In genomic region chr7:132817844-132818427, GRCh38 we compare ENCODE assay signal across 16 cellular contexts.
"Had no signal": no experiment of that assay in that cellular context is flagged by ENCODE, and none has a peak within 500 bp of the region (broad histone marks: within the 10 kb centered on the region; RNA-seq: fewer than 3 reads in every experiment).

No MANE protein-coding gene starts in this region.

- H3K27me3 ChIP-seq: colonic mucosa, esophagus squamous epithelium, testis had no signal

- H3K4me3 ChIP-seq: colonic mucosa, esophagus squamous epithelium, lung, prostate gland, testis had no signal

- DNase-seq: activated CD4-positive, alpha-beta T cell treated with anti-CD3 and anti-CD28 coated beads for 4 hours; activated CD8-positive, alpha-beta memory T cell treated with anti-CD3 and anti-CD28 coated beads, Interleukin-2, amount 50 U/mL, for 48 hours; activated CD8-positive, alpha-beta T cell treated with anti-CD3 and anti-CD28 coated beads, Interleukin-2, amount 10 ng/mL, durations not matched to agents 7 days and 5 days; activated naive CD8-positive, alpha-beta T cell treated with anti-CD3 and anti-CD28 coated beads, Interleukin-2, amount 10 ng/mL, durations not matched to agents 7 days and 5 days; aorta; colonic mucosa; esophagus squamous epithelium; hippocampal formation; naive thymus-derived CD4-positive, alpha-beta T cell; stimulated activated CD4-positive, alpha-beta T cell treated with anti-CD3 and anti-CD28 coated beads, Interleukin-2, amount 100 ng/mL, for 48 hours; stimulated activated CD8-positive, alpha-beta memory T cell treated with anti-CD3 and anti-CD28 coated beads, Interleukin-4, amount 100 ng/mL, for 48 hours; testis had no signal

- H3K9me3 Mint-ChIP-seq: activated naive CD8-positive, alpha-beta T cell treated with anti-CD3 and anti-CD28 coated beads, Interleukin-2, amount 10 ng/mL, durations not matched to agents 7 days and 5 days had no signal

- H3K27ac Mint-ChIP-seq: activated CD8-positive, alpha-beta T cell treated with anti-CD3 and anti-CD28 coated beads, Interleukin-2, amount 10 ng/mL, durations not matched to agents 7 days and 5 days; activated naive CD8-positive, alpha-beta T cell treated with anti-CD3 and anti-CD28 coated beads, Interleukin-2, amount 10 ng/mL, durations not matched to agents 7 days and 5 days; naive thymus-derived CD4-positive, alpha-beta T cell; stimulated activated naive CD8-positive, alpha-beta T cell treated with anti-CD3 and anti-CD28 coated beads, Interleukin-15, Interleukin-2, amounts not matched to agents 100 ng/mL and 50 ng/mL, for 24 hours had no signal

- H3K9me3 ChIP-seq: colonic mucosa, esophagus squamous epithelium, prostate gland, testis had no signal

- H3K27me3 Mint-ChIP-seq: activated naive CD8-positive, alpha-beta T cell treated with anti-CD3 and anti-CD28 coated beads, Interleukin-2, amount 10 ng/mL, durations not matched to agents 7 days and 5 days; naive thymus-derived CD4-positive, alpha-beta T cell; stimulated activated naive CD8-positive, alpha-beta T cell treated with anti-CD3 and anti-CD28 coated beads, Interleukin-15, Interleukin-2, amounts not matched to agents 100 ng/mL and 50 ng/mL, for 24 hours had no signal

- H3K4me1 Mint-ChIP-seq: activated naive CD8-positive, alpha-beta T cell treated with anti-CD3 and anti-CD28 coated beads, Interleukin-2, amount 10 ng/mL, durations not matched to agents 7 days and 5 days had no signal

- H3K4me3 Mint-ChIP-seq: activated CD8-positive, alpha-beta T cell treated with anti-CD3 and anti-CD28 coated beads, Interleukin-2, amount 10 ng/mL, durations not matched to agents 7 days and 5 days; activated naive CD8-positive, alpha-beta T cell treated with anti-CD3 and anti-CD28 coated beads, Interleukin-2, amount 10 ng/mL, durations not matched to agents 7 days and 5 days; naive thymus-derived CD4-positive, alpha-beta T cell; stimulated activated naive CD8-positive, alpha-beta T cell treated with anti-CD3 and anti-CD28 coated beads, Interleukin-15, Interleukin-2, amounts not matched to agents 100 ng/mL and 50 ng/mL, for 24 hours had no signal

- ATAC-seq: activated CD8-positive, alpha-beta T cell treated with anti-CD3 and anti-CD28 coated beads, Interleukin-2, amount 10 ng/mL, durations not matched to agents 7 days and 5 days; naive thymus-derived CD4-positive, alpha-beta T cell; sciatic nerve had no signal

- H3K36me3 ChIP-seq: colonic mucosa, prostate gland had no signal

- H3K4me1 ChIP-seq: colonic mucosa, prostate gland had no signal

- H3K27ac ChIP-seq: colonic mucosa, esophagus squamous epithelium, prostate gland, testis had no signal
